In the genomic region with DNA sequence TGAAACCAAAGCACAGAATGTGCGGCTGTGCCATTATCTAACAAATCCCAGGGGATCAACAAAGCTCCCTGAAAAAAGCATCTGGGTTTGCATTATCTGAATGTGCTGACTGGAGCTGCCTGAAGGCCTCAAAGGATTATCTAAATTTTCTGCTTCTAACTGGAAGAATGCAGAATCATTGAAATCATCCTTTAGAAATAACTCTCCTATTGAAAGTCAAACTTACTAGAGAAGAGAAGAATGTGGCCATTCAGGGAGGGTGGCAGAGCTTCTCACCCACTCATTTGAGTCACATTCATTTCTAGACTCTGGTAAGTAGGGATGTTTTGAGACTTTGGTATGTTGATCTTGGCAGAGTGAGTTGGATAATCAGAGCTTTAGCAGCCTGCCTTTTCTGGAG, we compare ENCODE assay signal across 8 cellular contexts.
A peak's percentile ranks its signal among the peaks of the same experiment; 100 is the strongest.
DNase-seq lines count a peak whose midpoint lies in the region; ATAC-seq and TF ChIP-seq lines count a peak whose summit lies in the region.

No MANE protein-coding gene starts in this region.

- no peaks in the 10 kb centered on the region for H4K20me1 ChIP-seq in PC-3 (ENCODE audit: low read length)
- no peaks in the 10 kb centered on the region for H4K20me1 ChIP-seq in MM.1S (ENCODE audit: insufficient read depth, low read length)

- H3K4me2 ChIP-seq in PC-3 (ENCODE audit: low read length) = 0 out of 2 replicates have a peak overlapping the region, but pooled peaks have one; percentile 15
- no peak overlapping the region for H3K4me2 ChIP-seq in MM.1S (ENCODE audit: low read depth, low read length)

- DNase-seq in EL = peak; percentile 91
- DNase-seq in PC-3 = peak; percentile 62
- peak; percentile 41 for DNase-seq in epithelial cell of prostate (ENCODE audit: low read depth, low spot score)
- peak; percentile 91 for DNase-seq in retinal pigment epithelial cell (ENCODE audit: low read depth)
- no peak for DNase-seq in NCI-H2196 (lab: John Stamatoyannopoulos, UW; ENCODE audit: unreplicated experiment)
- no peak for DNase-seq in MM.1S
- DNase-seq in mesenteric fat pad (ENCODE audit: low spot score) = no peak

- ATAC-seq in PC-3 (peak; percentile 90), GM21786 (IDR thresholded peaks at IDR 0.05; ENCODE audit: unreplicated experiment) (no peak)

- H3K4me3 ChIP-seq in PC-3 (ENCODE audit: low read length) = no peak overlapping the region
- H3K4me3 ChIP-seq in retinal pigment epithelial cell (ENCODE audit: low read length) = no peak overlapping the region
- no peak overlapping the region for H3K4me3 ChIP-seq in MM.1S (ENCODE audit: low read length)

- H3K27ac ChIP-seq in PC-3 (ENCODE audit: low read length) (no peak overlapping the region), epithelial cell of prostate (peak overlapping the region; percentile 46), MM.1S (ENCODE audit: low read length) (no peak overlapping the region)

- no peaks in the 10 kb centered on the region for H3F3A ChIP-seq in PC-3 (ENCODE audit: low read length, unreplicated experiment)
- no peaks in the 10 kb centered on the region for H3F3A ChIP-seq in MM.1S (ENCODE audit: insufficient read depth, low read length)

- CTCF ChIA-PET in PC-3 (lab: Charles Lee) = interaction anchor here (0.6 to 0.7 kb wide), 2 partner anchors 545 to 574 kb away, joined by 3 to 4 read pairs; no protein-coding TSS in a partner anchor

- H3K27me3 ChIP-seq in PC-3 (ENCODE audit: low read length) (no peaks in the 10 kb centered on the region), MM.1S (replicated peaks; ENCODE audit: insufficient read depth, low read length) (no peaks in the 10 kb centered on the region)

- H2AFZ ChIP-seq in PC-3 (ENCODE audit: low read length) (no peak overlapping the region), MM.1S (ENCODE audit: low read length) (no peak overlapping the region)

- POLR2A ChIA-PET in PC-3 (lab: Charles Lee; ENCODE audit: unreplicated experiment) = no interaction called here

- H3K36me3 ChIP-seq in PC-3 (ENCODE audit: low read depth, low read length) (peaks cover 15% of the 10 kb centered on the region; the same call in 1 of the 2 replicates), MM.1S (replicated peaks; ENCODE audit: insufficient read depth, low read length) (no peaks in the 10 kb centered on the region)

- no TSS peak for BruUV-seq in PC-3 (replicated peaks; lab: Mats Ljungman, UMichigan)

- H3K9me3 ChIP-seq in PC-3 (ENCODE audit: low read length) (no peaks in the 10 kb centered on the region), MM.1S (replicated peaks; ENCODE audit: insufficient read depth, low read length) (no peaks in the 10 kb centered on the region)

- TF ChIP-seq CTCF in PC-3 (conservative IDR thresholded peaks at IDR 0.05; ENCODE audit: low read depth, low read length) (no peak), retinal pigment epithelial cell (conservative IDR thresholded peaks at IDR 0.05; ENCODE audit: low read depth, low read length) (no peak), MM.1S (IDR thresholded peaks at IDR 0.05; ENCODE audit: low read length) (no peak)

- H3K79me2 ChIP-seq in PC-3 (ENCODE audit: low read length) = no peaks in the 10 kb centered on the region
- no peaks in the 10 kb centered on the region for H3K79me2 ChIP-seq in MM.1S (ENCODE audit: low read length)

- intact Hi-C loops in PC-3 (cut with micrococcal nuclease) = loop anchor here (1.0 kb wide), 1 partner anchor 389 kb away; no protein-coding TSS in a partner anchor

- no peaks in the 10 kb centered on the region for H3K9me2 ChIP-seq in PC-3 (replicated peaks; ENCODE audit: low read length)
- no peaks in the 10 kb centered on the region for H3K9me2 ChIP-seq in MM.1S (replicated peaks; ENCODE audit: insufficient read depth, low read length)

- no peak overlapping the region for H3K9ac ChIP-seq in PC-3 (ENCODE audit: low read length)
- no peak overlapping the region for H3K9ac ChIP-seq in MM.1S (ENCODE audit: low read length)

- peaks cover 20% of the 10 kb centered on the region for H3K4me1 ChIP-seq in PC-3 (ENCODE audit: insufficient read depth, low read length)
- H3K4me1 ChIP-seq in MM.1S (ENCODE audit: low read length) = no peaks in the 10 kb centered on the region

Comparison
In these comparisons a context has a peak if more than half of its experiments do, and no peak if none do; other contexts are left out.
1. DNase-seq: peak in EL (single experiment), PC-3 (single experiment), epithelial cell of prostate (single experiment) and retinal pigment epithelial cell (single experiment); none in NCI-H2196 (single experiment), MM.1S (single experiment) and mesenteric fat pad (single experiment).